Comparison of ENCODE assay signal across 8 cellular contexts in genomic region chr1:156421062-156421938, GRCh38. TPM values are rescaled to one million over a fixed set of nuclear protein-coding genes. Genes with fewer than 3 reads are reported as not detected.
DNase-seq lines count a peak whose midpoint lies in the region; ATAC-seq lines count a peak whose summit lies in the region.

No MANE protein-coding gene starts in this region.

- CTCF ChIA-PET in activated CD8-positive, alpha-beta T cell treated with anti-CD3 and anti-CD28 coated beads, Interleukin-2, amount 10 ng/mL, durations not matched to agents 7 days and 5 days (lab: Charles Lee): interaction anchor here (3.7 to 4.4 kb wide), 2 partner anchors 25 to 36 kb away, joined by 28 to 34 read pairs; no protein-coding TSS in a partner anchor

- peaks cover 22% of the 10 kb centered on the region for H3K4me1 Mint-ChIP-seq in activated CD8-positive, alpha-beta T cell treated with anti-CD3 and anti-CD28 coated beads, Interleukin-2, amount 10 ng/mL, durations not matched to agents 7 days and 5 days (ENCODE audit: low read depth)

- POLR2A ChIA-PET in activated CD8-positive, alpha-beta T cell treated with anti-CD3 and anti-CD28 coated beads, Interleukin-2, amount 10 ng/mL, durations not matched to agents 7 days and 5 days (lab: Charles Lee): no interaction called here

- H3K27me3 Mint-ChIP-seq in activated CD8-positive, alpha-beta T cell treated with anti-CD3 and anti-CD28 coated beads, Interleukin-2, amount 10 ng/mL, durations not matched to agents 7 days and 5 days (ENCODE audit: low read depth): peaks cover 88% of the 10 kb centered on the region

- no peak overlapping the region for H3K27ac Mint-ChIP-seq in activated CD8-positive, alpha-beta T cell treated with anti-CD3 and anti-CD28 coated beads, Interleukin-2, amount 10 ng/mL, durations not matched to agents 7 days and 5 days

- ATAC-seq in GM18499 (IDR thresholded peaks at IDR 0.05; ENCODE audit: insufficient read depth, unreplicated experiment) (peak; percentile 59), HG03045 (IDR thresholded peaks at IDR 0.05; ENCODE audit: unreplicated experiment) (peak; percentile 82)
- ATAC-seq in activated CD8-positive, alpha-beta T cell treated with anti-CD3 and anti-CD28 coated beads, Interleukin-2, amount 10 ng/mL, durations not matched to agents 7 days and 5 days: peak; percentile 73

- peak; percentile 57 for DNase-seq in NCI-H226
- peak; percentile 78 for DNase-seq in activated CD8-positive, alpha-beta T cell treated with anti-CD3 and anti-CD28 coated beads, Interleukin-2, amount 10 ng/mL, durations not matched to agents 7 days and 5 days
- peak; percentile 91 for DNase-seq in ecto neural progenitor cell (ENCODE audit: low spot score)
- DNase-seq in medulla oblongata (ENCODE audit: extremely low spot score): peak; percentile 94
- DNase-seq in stimulated activated CD8-positive, alpha-beta memory T cell treated with anti-CD3 and anti-CD28 coated beads, Interleukin-12 subunit alpha, Interleukin-12 subunit beta, amount 100 ng/mL, for 4 hours (ENCODE audit: low read depth): peak; percentile 46
- DNase-seq in HCEC 1CT: no peak

- no peaks in the 10 kb centered on the region for H3K9me3 Mint-ChIP-seq in activated CD8-positive, alpha-beta T cell treated with anti-CD3 and anti-CD28 coated beads, Interleukin-2, amount 10 ng/mL, durations not matched to agents 7 days and 5 days (ENCODE audit: insufficient read depth)

- H3K36me3 Mint-ChIP-seq in activated CD8-positive, alpha-beta T cell treated with anti-CD3 and anti-CD28 coated beads, Interleukin-2, amount 10 ng/mL, durations not matched to agents 7 days and 5 days (ENCODE audit: low read depth): no peaks in the 10 kb centered on the region

- H3K4me3 Mint-ChIP-seq in activated CD8-positive, alpha-beta T cell treated with anti-CD3 and anti-CD28 coated beads, Interleukin-2, amount 10 ng/mL, durations not matched to agents 7 days and 5 days: peak overlapping the region; percentile 81

RNA-seq across cellular contexts. Expression of gene RHBG, which starts 52.3 kb away (rescaled TPM):
- total RNA-seq in activated CD8-positive, alpha-beta T cell treated with anti-CD3 and anti-CD28 coated beads, Interleukin-2, amount 10 ng/mL, durations not matched to agents 7 days and 5 days: not detected
